Comparison of ENCODE assay signal across 8 cellular contexts in the genomic region with DNA sequence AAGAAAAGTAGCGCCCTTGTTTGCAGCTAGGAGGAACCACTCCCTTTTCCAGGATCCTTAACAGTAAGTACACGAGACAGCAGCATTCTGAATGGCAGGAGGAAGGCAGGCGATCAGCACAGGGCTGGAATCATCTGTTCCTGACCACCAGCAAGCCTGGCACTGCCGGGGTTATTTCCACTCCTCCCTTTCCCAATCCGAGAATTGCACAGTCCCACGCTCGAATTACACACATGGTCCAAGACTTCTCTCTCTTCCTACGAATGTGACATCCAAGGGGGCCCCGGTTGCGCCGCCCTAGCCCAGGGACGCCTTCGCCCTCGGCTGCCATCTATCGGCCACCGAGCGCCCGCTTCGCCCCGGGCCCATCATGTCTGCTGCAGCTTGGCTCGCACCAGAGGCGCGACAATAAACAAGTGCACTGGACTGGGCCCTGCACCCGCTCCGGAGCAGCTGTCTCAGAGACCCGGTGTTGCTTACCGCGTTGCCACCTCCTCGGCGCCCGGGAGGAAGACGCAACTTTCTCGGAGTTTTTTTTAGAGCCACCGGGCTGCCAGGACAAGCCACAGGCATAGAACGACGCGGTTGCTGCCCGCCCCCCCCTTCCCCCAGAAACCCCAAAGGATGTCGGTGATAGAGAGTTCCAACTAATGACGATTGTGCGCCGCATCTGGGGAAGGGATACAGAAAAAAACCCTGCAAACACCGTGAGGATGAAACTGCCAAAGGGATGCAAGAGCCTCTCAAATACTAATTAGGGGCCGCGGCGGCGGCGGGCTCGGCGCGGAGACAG. TPM values are rescaled to one million over a fixed set of nuclear protein-coding genes. Genes with fewer than 3 reads are reported as not detected.
A peak's percentile ranks its signal among the peaks of the same experiment; 100 is the strongest.
DNase-seq lines count a peak whose midpoint lies in the region; ATAC-seq and TF ChIP-seq lines count a peak whose summit lies in the region.

A gene with protein sequence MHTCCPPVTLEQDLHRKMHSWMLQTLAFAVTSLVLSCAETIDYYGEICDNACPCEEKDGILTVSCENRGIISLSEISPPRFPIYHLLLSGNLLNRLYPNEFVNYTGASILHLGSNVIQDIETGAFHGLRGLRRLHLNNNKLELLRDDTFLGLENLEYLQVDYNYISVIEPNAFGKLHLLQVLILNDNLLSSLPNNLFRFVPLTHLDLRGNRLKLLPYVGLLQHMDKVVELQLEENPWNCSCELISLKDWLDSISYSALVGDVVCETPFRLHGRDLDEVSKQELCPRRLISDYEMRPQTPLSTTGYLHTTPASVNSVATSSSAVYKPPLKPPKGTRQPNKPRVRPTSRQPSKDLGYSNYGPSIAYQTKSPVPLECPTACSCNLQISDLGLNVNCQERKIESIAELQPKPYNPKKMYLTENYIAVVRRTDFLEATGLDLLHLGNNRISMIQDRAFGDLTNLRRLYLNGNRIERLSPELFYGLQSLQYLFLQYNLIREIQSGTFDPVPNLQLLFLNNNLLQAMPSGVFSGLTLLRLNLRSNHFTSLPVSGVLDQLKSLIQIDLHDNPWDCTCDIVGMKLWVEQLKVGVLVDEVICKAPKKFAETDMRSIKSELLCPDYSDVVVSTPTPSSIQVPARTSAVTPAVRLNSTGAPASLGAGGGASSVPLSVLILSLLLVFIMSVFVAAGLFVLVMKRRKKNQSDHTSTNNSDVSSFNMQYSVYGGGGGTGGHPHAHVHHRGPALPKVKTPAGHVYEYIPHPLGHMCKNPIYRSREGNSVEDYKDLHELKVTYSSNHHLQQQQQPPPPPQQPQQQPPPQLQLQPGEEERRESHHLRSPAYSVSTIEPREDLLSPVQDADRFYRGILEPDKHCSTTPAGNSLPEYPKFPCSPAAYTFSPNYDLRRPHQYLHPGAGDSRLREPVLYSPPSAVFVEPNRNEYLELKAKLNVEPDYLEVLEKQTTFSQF (plus strand): TSS at position 341 of the 793 bp plus-strand sequence. CDS start 4,018 bp downstream, outside the sequence.

- TF ChIP-seq CTCF in 22Rv1 (IDR thresholded peaks at IDR 0.05), result peak; percentile 98
- peak; percentile 58 for TF ChIP-seq CTCF in liver (IDR thresholded peaks at IDR 0.05; ENCODE audit: low read depth, low read length, missing input control)

- H3K27ac ChIP-seq in 22Rv1 (peak within 1 kb of the TSS; percentile 87), liver (ENCODE audit: low read depth in 1 of 2, low read length in 2 of 2) (no peak within 1 kb of the TSS)

- peaks cover 0 to 5% (median 0%) of the 10 kb centered on the region in 4 donors for H3K9me3 ChIP-seq in liver (ENCODE audit: control insufficient read depth in 4 of 4, low read length in 3 of 4)

- TF ChIP-seq RAD21 in liver (IDR thresholded peaks at IDR 0.05), result peak; percentile 21 to 33

- H3K4me1 ChIP-seq in liver (ENCODE audit: control insufficient read depth in 4 of 4, insufficient read depth in 4 of 4, low read length in 3 of 4), result peaks cover 12 to 30% (median 20%) of the 10 kb centered on the region in 4 donors

- no peaks in the 10 kb centered on the region for H3K36me3 ChIP-seq in liver (ENCODE audit: control insufficient read depth in 4 of 4, insufficient read depth in 3 of 4, low read depth in 1 of 4, low read length in 3 of 4)

- ATAC-seq in GM18511 (IDR thresholded peaks at IDR 0.05; ENCODE audit: unreplicated experiment) (peak; percentile 96), HG02981 (IDR thresholded peaks at IDR 0.05; ENCODE audit: unreplicated experiment) (peak; percentile 96)

- H3K9ac ChIP-seq in liver (ENCODE audit: low read depth in 1 of 2, low read length in 2 of 2), result no peak within 1 kb of the TSS

- DNase-seq in NCI-H2171 (lab: John Stamatoyannopoulos, UW), result peak; percentile 49
- DNase-seq in activated CD4-positive, CD25-positive, alpha-beta regulatory T cell treated with anti-CD3 and anti-CD28 coated beads, Interleukin-2, amount 50 U/mL, for 72 hours, result peak; percentile 39
- peak; percentile 34 for DNase-seq in dedifferentiated amniotic fluid mesenchymal stem cell (ENCODE audit: extremely low spot score)
- peak; percentile 45 for DNase-seq in stimulated activated CD4-positive, alpha-beta T cell treated with anti-CD3 and anti-CD28 coated beads, Interleukin-4, amount 100 ng/mL, for 24 hours

- peak within 1 kb of the TSS; percentile 13 to 57 (median 41) for H3K4me3 ChIP-seq in liver (ENCODE audit: low read depth in 1 of 3, low read length in 3 of 3)

- H3K27me3 ChIP-seq in liver (ENCODE audit: control insufficient read depth in 4 of 4, insufficient read depth in 4 of 4, low read length in 3 of 4), result peaks cover 2 to 23% (median 8%) of the 10 kb centered on the region in 4 donors

- WGBS in liver, result 2% methylated on average over 51 of the region's 51 CpGs

TF ChIP-seq in liver, 16 proteins besides CTCF, POLR2A, EP300 and RAD21:
- TF ChIP-seq HNF4A (conservative IDR thresholded peaks at IDR 0.05) (no peak), YY1 (IDR thresholded peaks at IDR 0.05) (peak; percentile 52), TAF1 (conservative IDR thresholded peaks at IDR 0.05) (no peak)
- TF ChIP-seq, protein P1, sequence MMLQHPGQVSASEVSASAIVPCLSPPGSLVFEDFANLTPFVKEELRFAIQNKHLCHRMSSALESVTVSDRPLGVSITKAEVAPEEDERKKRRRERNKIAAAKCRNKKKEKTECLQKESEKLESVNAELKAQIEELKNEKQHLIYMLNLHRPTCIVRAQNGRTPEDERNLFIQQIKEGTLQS (IDR thresholded peaks at IDR 0.05), result no peak

RNA-seq across cellular contexts. Expression of the gene that starts here (rescaled TPM):
- under 1 TPM; under 0.01 TPM for total RNA-seq in liver
- under 1 TPM in 1 of 2 donors, not detected in 1; under 0.01 TPM for polyA plus RNA-seq in liver
